10 cellular contexts compared by ENCODE assay signal in genomic region chr15:35181538-35181937, GRCh38.
DNase-seq lines count a peak whose midpoint lies in the region; ATAC-seq and TF ChIP-seq lines count a peak whose summit lies in the region.
"Had no signal": no experiment of that assay in that cellular context is flagged by ENCODE, and none has a peak within 500 bp of the region (broad histone marks: within the 10 kb centered on the region; RNA-seq: fewer than 3 reads in every experiment).

No MANE protein-coding gene starts in this region.

- no peak for TF ChIP-seq CTCF in foreskin fibroblast (IDR thresholded peaks at IDR 0.05; ENCODE audit: low read depth, low read length)

- H3K4me3 Mint-ChIP-seq in activated CD4-positive, alpha-beta T cell treated with anti-CD3 and anti-CD28 coated beads, Interleukin-2, amount 10 ng/mL, durations not matched to agents 7 days and 5 days, result no peak overlapping the region
- H3K4me3 Mint-ChIP-seq: stimulated activated naive CD8-positive, alpha-beta T cell treated with anti-CD3 and anti-CD28 coated beads, Interleukin-15, Interleukin-2, amounts not matched to agents 100 ng/mL and 50 ng/mL, for 24 hours had no signal

- no peaks in the 10 kb centered on the region for H3K9me3 Mint-ChIP-seq in activated CD4-positive, alpha-beta T cell treated with anti-CD3 and anti-CD28 coated beads, Interleukin-2, amount 10 ng/mL, durations not matched to agents 7 days and 5 days
- H3K9me3 Mint-ChIP-seq: stimulated activated naive CD8-positive, alpha-beta T cell treated with anti-CD3 and anti-CD28 coated beads, Interleukin-15, Interleukin-2, amounts not matched to agents 100 ng/mL and 50 ng/mL, for 24 hours had no signal

- no peak overlapping the region for H3K4me3 ChIP-seq in foreskin fibroblast (ENCODE audit: low read depth in 1 of 2, low read length in 2 of 2)

- peaks cover 7% of the 10 kb centered on the region for H3K4me1 Mint-ChIP-seq in activated CD4-positive, alpha-beta T cell treated with anti-CD3 and anti-CD28 coated beads, Interleukin-2, amount 10 ng/mL, durations not matched to agents 7 days and 5 days

- peak; percentile 51 for DNase-seq in LHCN-M2 (ENCODE audit: low read depth)
- peak; percentile 7 to 37 for DNase-seq in foreskin fibroblast
- DNase-seq in activated CD4-positive, alpha-beta T cell treated with anti-CD3 and anti-CD28 coated beads, Interleukin-2, amount 10 ng/mL, durations not matched to agents 7 days and 5 days, result no peak
- DNase-seq in sciatic nerve (ENCODE audit: low spot score), result no peak
- DNase-seq in retina, result no peak
- DNase-seq in kidney glomerular epithelial cell (lab: John Stamatoyannopoulos, UW), result no peak
- DNase-seq: NCI-H510A had no signal

- peak; percentile 64 for ATAC-seq in GM18907 (IDR thresholded peaks at IDR 0.05; ENCODE audit: unreplicated experiment)
- peak; percentile 65 for ATAC-seq in HG02759 (IDR thresholded peaks at IDR 0.05; ENCODE audit: unreplicated experiment)
- no peak for ATAC-seq in sciatic nerve

- POLR2A ChIA-PET in activated CD4-positive, alpha-beta T cell treated with anti-CD3 and anti-CD28 coated beads, Interleukin-2, amount 10 ng/mL, durations not matched to agents 7 days and 5 days (lab: Charles Lee), result no interaction called here

- H3K27ac Mint-ChIP-seq in activated CD4-positive, alpha-beta T cell treated with anti-CD3 and anti-CD28 coated beads, Interleukin-2, amount 10 ng/mL, durations not matched to agents 7 days and 5 days, result no peak overlapping the region
- H3K27ac Mint-ChIP-seq: stimulated activated naive CD8-positive, alpha-beta T cell treated with anti-CD3 and anti-CD28 coated beads, Interleukin-15, Interleukin-2, amounts not matched to agents 100 ng/mL and 50 ng/mL, for 24 hours had no signal

- no peaks in the 10 kb centered on the region for H3K36me3 Mint-ChIP-seq in activated CD4-positive, alpha-beta T cell treated with anti-CD3 and anti-CD28 coated beads, Interleukin-2, amount 10 ng/mL, durations not matched to agents 7 days and 5 days (ENCODE audit: low read depth)

- CTCF ChIA-PET in activated CD4-positive, alpha-beta T cell treated with anti-CD3 and anti-CD28 coated beads, Interleukin-2, amount 10 ng/mL, durations not matched to agents 7 days and 5 days (lab: Charles Lee), result no interaction called here

- H3K27me3 Mint-ChIP-seq in activated CD4-positive, alpha-beta T cell treated with anti-CD3 and anti-CD28 coated beads, Interleukin-2, amount 10 ng/mL, durations not matched to agents 7 days and 5 days, result no peaks in the 10 kb centered on the region
- H3K27me3 Mint-ChIP-seq: stimulated activated naive CD8-positive, alpha-beta T cell treated with anti-CD3 and anti-CD28 coated beads, Interleukin-15, Interleukin-2, amounts not matched to agents 100 ng/mL and 50 ng/mL, for 24 hours had no signal

- intact Hi-C loops in sciatic nerve (cut with DNase I), result no loop called here

Comparison
In these comparisons a context has a peak if more than half of its experiments do, and no peak if none do; other contexts are left out.
1. DNase-seq: peak in LHCN-M2 (single experiment) and foreskin fibroblast (2 of 2); none in activated CD4-positive, alpha-beta T cell treated with anti-CD3 and anti-CD28 coated beads, Interleukin-2, amount 10 ng/mL, durations not matched to agents 7 days and 5 days (single experiment), sciatic nerve (single experiment), retina (single experiment) and kidney glomerular epithelial cell (single experiment).